ENCODE assay signal across 8 cellular contexts in the genomic region with DNA sequence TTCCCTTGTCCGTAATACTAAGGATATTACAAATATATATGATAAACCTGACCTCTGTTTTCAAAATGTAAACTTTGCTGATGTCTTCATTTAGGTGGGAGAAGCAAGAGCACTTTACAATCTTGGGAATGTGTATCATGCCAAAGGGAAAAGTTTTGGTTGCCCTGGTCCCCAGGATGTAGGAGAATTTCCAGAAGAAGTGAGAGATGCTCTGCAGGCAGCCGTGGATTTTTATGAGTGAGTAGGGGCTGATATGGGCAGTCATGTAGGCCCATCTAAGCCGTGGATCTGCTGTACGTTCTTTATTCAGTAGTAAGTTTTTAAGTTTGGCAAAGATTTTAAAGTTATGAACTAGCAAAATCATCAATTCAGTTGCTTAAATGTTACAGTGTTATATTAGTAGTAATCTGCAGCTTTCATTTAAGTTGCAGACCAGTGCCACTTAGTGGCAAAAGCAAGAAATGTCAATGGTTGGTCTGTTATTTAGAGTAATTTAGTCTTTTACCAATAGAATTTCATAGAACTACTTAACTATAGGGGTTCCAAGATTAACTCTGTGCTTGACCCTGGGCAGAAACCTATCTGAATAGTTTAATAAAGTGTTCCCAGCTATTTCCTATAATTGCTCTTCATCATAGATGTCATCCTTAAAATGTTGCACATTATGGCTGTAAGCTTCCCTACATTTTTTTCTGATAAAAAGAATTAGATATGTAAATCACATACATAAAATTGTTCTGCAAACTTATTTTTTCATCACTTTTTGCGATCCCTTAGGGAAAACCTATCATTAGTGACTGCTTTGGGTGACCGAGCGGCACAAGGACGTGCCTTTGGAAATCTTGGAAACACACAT. TPM values are rescaled to one million over a fixed set of nuclear protein-coding genes. Genes with fewer than 3 reads are reported as not detected.
DNase-seq lines count a peak whose midpoint lies in the region; ATAC-seq lines count a peak whose summit lies in the region.

No MANE protein-coding gene starts in this region.

- no peaks in the 10 kb centered on the region for H3K36me3 Mint-ChIP-seq in activated CD4-positive, alpha-beta T cell treated with anti-CD3 and anti-CD28 coated beads for 36 hours (ENCODE audit: low read depth)
- H3K36me3 Mint-ChIP-seq in activated CD4-positive, alpha-beta T cell treated with anti-CD3 and anti-CD28 coated beads, Interleukin-2, amount 10 ng/mL, durations not matched to agents 7 days and 5 days (ENCODE audit: low read depth): peaks cover 22% of the 10 kb centered on the region
- H3K36me3 Mint-ChIP-seq in stimulated activated memory B cell treated with anti-CD40 and anti-IgM and Interleukin-4, amounts not matched to agents 10 μg/mL and 1 μg/mL and 100 μg/mL, for 72 hours: no peaks in the 10 kb centered on the region

- no peak overlapping the region for H2BK12ac ChIP-seq in trophoblast cell (ENCODE audit: low read length)

- no peak overlapping the region for H2BK5ac ChIP-seq in trophoblast cell (ENCODE audit: low read depth, low read length, poor library complexity)

- H3K27ac ChIP-seq in trophoblast cell (ENCODE audit: low read depth, low read length): no peak overlapping the region

- peaks cover 1 to 4% of the 10 kb centered on the region in 2 experiments for H3K36me3 ChIP-seq in trophoblast cell (ENCODE audit: control insufficient read depth in 1 of 2, insufficient read depth in 2 of 2, low read length in 2 of 2)

- H2BK120ac ChIP-seq in trophoblast cell (ENCODE audit: insufficient read depth, low read length, poor library complexity): no peak overlapping the region

- no peak overlapping the region for H4K8ac ChIP-seq in trophoblast cell (ENCODE audit: low read depth, low read length)

- H3K14ac ChIP-seq in trophoblast cell (ENCODE audit: low read length): no peak overlapping the region

- CTCF ChIA-PET in activated CD4-positive, alpha-beta T cell treated with anti-CD3 and anti-CD28 coated beads for 36 hours (lab: Charles Lee): interaction anchor here (0.7 to 12.6 kb wide), 17 partner anchors 9 to 769 kb away, joined by 3 to 205 read pairs (median 4); no protein-coding TSS in a partner anchor
- CTCF ChIA-PET in HEK293T (lab: Yijun Ruan, JAX): interaction anchor here (0.7 to 4.4 kb wide), 5 partner anchors 11 to 216 kb away, joined by 3 to 65 read pairs (median 5); no protein-coding TSS in a partner anchor
- CTCF ChIA-PET in activated CD4-positive, alpha-beta T cell treated with anti-CD3 and anti-CD28 coated beads, Interleukin-2, amount 10 ng/mL, durations not matched to agents 7 days and 5 days (lab: Charles Lee): interaction anchor here (0.6 to 2.0 kb wide), 11 partner anchors 9 to 84 kb away, joined by 3 to 10 read pairs (median 5); no protein-coding TSS in a partner anchor

- H3K18ac ChIP-seq in trophoblast cell (ENCODE audit: low read length): no peak overlapping the region

- no peak overlapping the region for H3K4ac ChIP-seq in trophoblast cell (ENCODE audit: low read depth, low read length)

- no peaks in the 10 kb centered on the region for H3K27me3 ChIP-seq in trophoblast cell (ENCODE audit: insufficient read depth, low read length)

- H3K4me1 ChIP-seq in trophoblast cell (ENCODE audit: control insufficient read depth in 1 of 2, insufficient read depth in 2 of 2, low read length in 2 of 2): no peaks in the 10 kb centered on the region

- no peaks in the 10 kb centered on the region for H3K79me2 ChIP-seq in trophoblast cell (ENCODE audit: control insufficient read depth, insufficient read depth, low read length, poor library complexity)

- ATAC-seq in activated CD4-positive, alpha-beta T cell treated with anti-CD3 and anti-CD28 coated beads for 36 hours: peak; percentile 70
- ATAC-seq in stimulated activated memory B cell treated with anti-CD40 and anti-IgM and Interleukin-4, amounts not matched to agents 10 μg/mL and 1 μg/mL and 100 μg/mL, for 72 hours: no peak

- H3K4me3 ChIP-seq in trophoblast cell (ENCODE audit: low read depth, low read length): no peak overlapping the region

- H3K23ac ChIP-seq in trophoblast cell (ENCODE audit: low read length): no peak overlapping the region

- no peaks in the 10 kb centered on the region for H3K9me3 ChIP-seq in trophoblast cell (ENCODE audit: insufficient read depth, low read depth, low read length)

- no peaks in the 10 kb centered on the region for H3K79me1 ChIP-seq in trophoblast cell (ENCODE audit: low read length)

- no peak overlapping the region for H3K4me3 Mint-ChIP-seq in activated CD4-positive, alpha-beta T cell treated with anti-CD3 and anti-CD28 coated beads for 36 hours
- H3K4me3 Mint-ChIP-seq in activated CD4-positive, alpha-beta T cell treated with anti-CD3 and anti-CD28 coated beads, Interleukin-2, amount 10 ng/mL, durations not matched to agents 7 days and 5 days: no peak overlapping the region
- H3K4me3 Mint-ChIP-seq in stimulated activated memory B cell treated with anti-CD40 and anti-IgM and Interleukin-4, amounts not matched to agents 10 μg/mL and 1 μg/mL and 100 μg/mL, for 72 hours: no peak overlapping the region

- peak; percentile 24 for DNase-seq in activated CD4-positive, alpha-beta T cell treated with anti-CD3 and anti-CD28 coated beads for 36 hours
- DNase-seq in activated CD4-positive, alpha-beta T cell treated with anti-CD3 and anti-CD28 coated beads for 1 hour: no peak
- peak; percentile 58 for DNase-seq in HEK293T (ENCODE audit: extremely low spot score)
- DNase-seq in NCI-H2196 (lab: John Stamatoyannopoulos, UW; ENCODE audit: unreplicated experiment): peak; percentile 68
- DNase-seq in activated CD4-positive, alpha-beta T cell treated with anti-CD3 and anti-CD28 coated beads, Interleukin-2, amount 10 ng/mL, durations not matched to agents 7 days and 5 days: peak; percentile 54
- peak; percentile 33 for DNase-seq in germinal center (ENCODE audit: low spot score)
- peak; percentile 32 to 89 for DNase-seq in trophoblast cell

- no peaks in the 10 kb centered on the region for H3K4me1 Mint-ChIP-seq in activated CD4-positive, alpha-beta T cell treated with anti-CD3 and anti-CD28 coated beads for 36 hours
- H3K4me1 Mint-ChIP-seq in activated CD4-positive, alpha-beta T cell treated with anti-CD3 and anti-CD28 coated beads, Interleukin-2, amount 10 ng/mL, durations not matched to agents 7 days and 5 days: no peaks in the 10 kb centered on the region
- no peaks in the 10 kb centered on the region for H3K4me1 Mint-ChIP-seq in stimulated activated memory B cell treated with anti-CD40 and anti-IgM and Interleukin-4, amounts not matched to agents 10 μg/mL and 1 μg/mL and 100 μg/mL, for 72 hours

- no peak overlapping the region for H3K27ac Mint-ChIP-seq in activated CD4-positive, alpha-beta T cell treated with anti-CD3 and anti-CD28 coated beads for 36 hours
- H3K27ac Mint-ChIP-seq in activated CD4-positive, alpha-beta T cell treated with anti-CD3 and anti-CD28 coated beads, Interleukin-2, amount 10 ng/mL, durations not matched to agents 7 days and 5 days: no peak overlapping the region
- no peak overlapping the region for H3K27ac Mint-ChIP-seq in stimulated activated memory B cell treated with anti-CD40 and anti-IgM and Interleukin-4, amounts not matched to agents 10 μg/mL and 1 μg/mL and 100 μg/mL, for 72 hours

- POLR2A ChIA-PET in activated CD4-positive, alpha-beta T cell treated with anti-CD3 and anti-CD28 coated beads for 36 hours (lab: Charles Lee): no interaction called here
- POLR2A ChIA-PET in HEK293T (lab: Yijun Ruan, JAX): interaction anchor here (3.0 kb wide), 1 partner anchor 206 kb away, joined by 10 read pairs; a partner anchor contains a TSS
- POLR2A ChIA-PET in activated CD4-positive, alpha-beta T cell treated with anti-CD3 and anti-CD28 coated beads, Interleukin-2, amount 10 ng/mL, durations not matched to agents 7 days and 5 days (lab: Charles Lee): no interaction called here

- no peak overlapping the region for H4K12ac ChIP-seq in trophoblast cell (ENCODE audit: low read depth, low read length)

- no peaks in the 10 kb centered on the region for H3K9me3 Mint-ChIP-seq in activated CD4-positive, alpha-beta T cell treated with anti-CD3 and anti-CD28 coated beads for 36 hours (ENCODE audit: low read depth)
- H3K9me3 Mint-ChIP-seq in activated CD4-positive, alpha-beta T cell treated with anti-CD3 and anti-CD28 coated beads, Interleukin-2, amount 10 ng/mL, durations not matched to agents 7 days and 5 days: no peaks in the 10 kb centered on the region
- H3K9me3 Mint-ChIP-seq in stimulated activated memory B cell treated with anti-CD40 and anti-IgM and Interleukin-4, amounts not matched to agents 10 μg/mL and 1 μg/mL and 100 μg/mL, for 72 hours: no peaks in the 10 kb centered on the region

- intact Hi-C loops in activated CD4-positive, alpha-beta T cell treated with anti-CD3 and anti-CD28 coated beads for 36 hours (cut with DNase I, micrococcal nuclease): loop anchor here (1.0 to 10.0 kb wide), 5 partner anchors 70 to 386 kb away; a partner anchor contains a TSS

- no peak overlapping the region for H3K9ac ChIP-seq in trophoblast cell (ENCODE audit: low read length)

- H2AFZ ChIP-seq in trophoblast cell (ENCODE audit: insufficient read depth, low read length, poor library complexity): no peak overlapping the region

- H4K91ac ChIP-seq in trophoblast cell (ENCODE audit: low read depth, low read length): no peak overlapping the region

- no CpG with 5 or more reads among the region's 8 CpGs for WGBS in trophoblast cell (ENCODE audit: extremely low coverage, insufficient coverage, insufficient read length)

- no peak overlapping the region for H3K4me2 ChIP-seq in trophoblast cell (ENCODE audit: low read length)

- no peak overlapping the region for H2AK5ac ChIP-seq in trophoblast cell (ENCODE audit: low read length)

- H3K27me3 Mint-ChIP-seq in activated CD4-positive, alpha-beta T cell treated with anti-CD3 and anti-CD28 coated beads for 36 hours: no peaks in the 10 kb centered on the region
- H3K27me3 Mint-ChIP-seq in activated CD4-positive, alpha-beta T cell treated with anti-CD3 and anti-CD28 coated beads, Interleukin-2, amount 10 ng/mL, durations not matched to agents 7 days and 5 days: no peaks in the 10 kb centered on the region
- no peaks in the 10 kb centered on the region for H3K27me3 Mint-ChIP-seq in stimulated activated memory B cell treated with anti-CD40 and anti-IgM and Interleukin-4, amounts not matched to agents 10 μg/mL and 1 μg/mL and 100 μg/mL, for 72 hours

RNA-seq across cellular contexts. Expression of a gene that starts 21.3 kb away (rescaled TPM):
- total RNA-seq in activated CD4-positive, alpha-beta T cell treated with anti-CD3 and anti-CD28 coated beads for 36 hours: 10 to 100 TPM; 14.0 to 17.1 TPM
- total RNA-seq in activated CD4-positive, alpha-beta T cell treated with anti-CD3 and anti-CD28 coated beads, Interleukin-2, amount 10 ng/mL, durations not matched to agents 7 days and 5 days: 10 to 100 TPM; 44.8 to 52.0 TPM
- 33.5 and 33.8 TPM in 2 replicates for polyA plus RNA-seq in trophoblast cell (2013)

RNA-seq across cellular contexts. Expression of a gene that starts 41.2 kb away (rescaled TPM):
- not detected for total RNA-seq in activated CD4-positive, alpha-beta T cell treated with anti-CD3 and anti-CD28 coated beads for 36 hours
- total RNA-seq in activated CD4-positive, alpha-beta T cell treated with anti-CD3 and anti-CD28 coated beads, Interleukin-2, amount 10 ng/mL, durations not matched to agents 7 days and 5 days: not detected
- polyA plus RNA-seq in trophoblast cell (2013): 0.19 and 0.26 TPM in 2 replicates
